Comparison of ENCODE assay signal across 17 cellular contexts in the genomic region with DNA sequence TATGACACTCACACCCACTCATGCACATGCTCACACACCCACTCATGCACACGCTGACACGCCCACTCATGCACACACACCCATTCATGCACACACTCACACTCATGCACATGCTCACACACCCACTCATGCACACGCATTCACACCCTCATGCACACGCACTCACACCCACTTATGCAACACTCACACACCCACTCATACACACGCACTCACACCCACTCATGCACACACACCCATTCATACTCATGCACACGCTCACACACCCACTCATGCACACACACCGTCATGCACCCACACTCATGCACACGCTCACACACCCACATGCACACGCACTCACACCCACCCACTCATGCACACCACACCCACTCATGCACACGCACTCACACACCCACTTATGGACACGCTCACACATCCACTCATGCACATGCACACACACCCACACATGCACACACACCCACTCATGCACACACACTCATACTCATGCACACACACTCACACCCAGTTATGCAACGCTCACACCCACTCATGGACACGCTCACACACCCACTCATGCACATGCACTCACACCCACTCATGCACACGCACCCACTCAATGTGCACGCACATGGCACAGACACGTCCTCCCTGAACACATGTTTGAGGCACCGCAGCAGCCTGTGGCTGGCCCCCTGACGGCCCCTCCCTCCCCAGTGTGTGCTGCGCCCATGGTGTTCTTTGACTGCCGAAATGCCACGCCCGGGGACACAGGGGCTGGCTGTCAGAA. TPM values are rescaled to one million over a fixed set of nuclear protein-coding genes. Genes with fewer than 3 reads are reported as not detected.
DNase-seq lines count a peak whose midpoint lies in the region; ATAC-seq and TF ChIP-seq lines count a peak whose summit lies in the region.
"Had no signal": no experiment of that assay in that cellular context is flagged by ENCODE, and none has a peak within 500 bp of the region (broad histone marks: within the 10 kb centered on the region; RNA-seq: fewer than 3 reads in every experiment).

No MANE protein-coding gene starts in this region.

- H3K56ac ChIP-seq in H9 (ENCODE audit: insufficient read length, low read depth, low read length): no peak overlapping the region

- peak overlapping the region; percentile 6 for H4K5ac ChIP-seq in H9 (ENCODE audit: insufficient read length, low read depth, low read length)

- H4K91ac ChIP-seq in H9 (ENCODE audit: insufficient read length, low read depth, low read length) (no peak overlapping the region), neuronal stem cell (ENCODE audit: low read depth, low read length, poor library complexity) (no peak overlapping the region)

- no peak overlapping the region for H4K8ac ChIP-seq in H9 (replicated peaks; ENCODE audit: insufficient read length, low read depth, low read length)
- no peak overlapping the region for H4K8ac ChIP-seq in neuronal stem cell (ENCODE audit: low read depth, low read length)

- no peak overlapping the region for H3K18ac ChIP-seq in H9 (ENCODE audit: insufficient read length, low read depth, low read length)
- H3K18ac ChIP-seq in neuronal stem cell (ENCODE audit: low read length): no peak overlapping the region

- H3K4me1 ChIP-seq in left ventricle myocardium inferior (no peaks in the 10 kb centered on the region), H9 (ENCODE audit: insufficient read depth, low read length) (no peaks in the 10 kb centered on the region), neuronal stem cell (ENCODE audit: control insufficient read depth in 2 of 2, insufficient read depth in 1 of 2, low read depth in 1 of 2, low read length in 2 of 2) (no peaks in the 10 kb centered on the region), SJCRH30 (no peaks in the 10 kb centered on the region)
- H3K4me1 ChIP-seq: BE2C had no signal

- H3K79me2 ChIP-seq in H9 (ENCODE audit: insufficient read depth, low read length): no peaks in the 10 kb centered on the region; the same call in 1 of the 2 replicates

- H3K23ac ChIP-seq in H9 (ENCODE audit: insufficient read length, low read depth, low read length) (no peak overlapping the region), neuronal stem cell (ENCODE audit: low read depth, low read length, poor library complexity) (no peak overlapping the region)

- peaks cover 44% of the 10 kb centered on the region for H3K27me3 ChIP-seq in left ventricle myocardium inferior (ENCODE audit: low read depth)
- H3K27me3 ChIP-seq in H9 (ENCODE audit: insufficient read depth, low read length): no peaks in the 10 kb centered on the region
- no peaks in the 10 kb centered on the region for H3K27me3 ChIP-seq in neuronal stem cell (ENCODE audit: control insufficient read depth in 3 of 3, insufficient read depth in 3 of 3, low read depth in 1 of 3, low read length in 3 of 3)
- H3K27me3 ChIP-seq in SJCRH30: no peaks in the 10 kb centered on the region
- H3K27me3 ChIP-seq: BE2C had no signal

- H2BK15ac ChIP-seq in H9 (ENCODE audit: low read depth, low read length) (no peak overlapping the region), neuronal stem cell (ENCODE audit: low read length) (no peak overlapping the region)

- no peak overlapping the region for H3K4me2 ChIP-seq in H9 (ENCODE audit: insufficient read depth, insufficient read length, low read length)
- no peak overlapping the region for H3K4me2 ChIP-seq in neuronal stem cell (ENCODE audit: insufficient read depth, low read length, poor library complexity, severe bottlenecking)

- no peak overlapping the region for H3T11ph ChIP-seq in H9 (ENCODE audit: low read length)

- TF ChIP-seq CTCF in left ventricle myocardium inferior (IDR thresholded peaks at IDR 0.05; ENCODE audit: borderline replicate concordance): no peak
- no peak for TF ChIP-seq CTCF in H9 (conservative IDR thresholded peaks at IDR 0.05)
- TF ChIP-seq CTCF in endothelial cell (IDR thresholded peaks at IDR 0.05; ENCODE audit: unreplicated experiment): no peak

- intact Hi-C loops in Right ventricle myocardium superior (cut with DNase I) (no loop called here), left ventricle myocardium inferior (cut with micrococcal nuclease) (no loop called here)

- H3K9ac ChIP-seq in H9 (ENCODE audit: extremely low read depth, insufficient read length, low read length) (no peak overlapping the region), neuronal stem cell (ENCODE audit: low read depth, low read length, poor library complexity) (peak overlapping the region; percentile 83)
- H3K9ac ChIP-seq: GM23248 had no signal

- H3K27ac ChIP-seq in left ventricle myocardium inferior (replicated peaks) (no peak overlapping the region), H9 (ENCODE audit: insufficient read length, low read depth, low read length) (no peak overlapping the region), neuronal stem cell (replicated peaks; ENCODE audit: low read length) (no peak overlapping the region), SJCRH30 (no peak overlapping the region)
- H3K27ac ChIP-seq: C4-2B, GM23248 had no signal

- no CpG with 5 or more reads among the region's 22 CpGs for WGBS in H9 (ENCODE audit: extremely low coverage, insufficient read length, low lambda C conversion rate)
- no CpG with 5 or more reads among the region's 22 CpGs for WGBS in neuronal stem cell (ENCODE audit: extremely low coverage in 2 of 2, insufficient read length in 2 of 2, insufficient replicate concordance in 1 of 2), 2 donors

- no peak for ATAC-seq in Right ventricle myocardium superior (ENCODE audit: poor library complexity)

- no peak overlapping the region for H3K27ac Mint-ChIP-seq in H9
- peak overlapping the region; percentile 44 for H3K27ac Mint-ChIP-seq in endothelial cell (ENCODE audit: unreplicated experiment)

- H3K36me3 ChIP-seq in left ventricle myocardium inferior (no peaks in the 10 kb centered on the region), neuronal stem cell (replicated peaks in 1 of 2; ENCODE audit: control insufficient read depth in 2 of 2, insufficient read depth in 2 of 2, low read length in 2 of 2) (no peaks in the 10 kb centered on the region), SJCRH30 (no peaks in the 10 kb centered on the region)
- H3K36me3 ChIP-seq: BE2C had no signal

- H4K20me1 ChIP-seq in H9 (ENCODE audit: control insufficient read depth, insufficient read depth, insufficient read length): no peaks in the 10 kb centered on the region

- no peak overlapping the region; the same call in 1 of the 2 replicates for H3K14ac ChIP-seq in H9 (ENCODE audit: insufficient read depth, low read length)
- no peak overlapping the region for H3K14ac ChIP-seq in neuronal stem cell (ENCODE audit: low read length)

- H3K9me3 ChIP-seq in left ventricle myocardium inferior (replicated peaks) (no peaks in the 10 kb centered on the region), H9 (ENCODE audit: control insufficient read depth, low read depth, low read length) (no peaks in the 10 kb centered on the region), neuronal stem cell (replicated peaks in 1 of 2; ENCODE audit: control insufficient read depth in 2 of 2, insufficient read depth in 1 of 2, low read depth in 1 of 2, low read length in 2 of 2) (peaks cover 6 to 24% of the 10 kb centered on the region in 2 donors), SJCRH30 (replicated peaks) (no peaks in the 10 kb centered on the region)
- H3K9me3 ChIP-seq: BE2C had no signal

- H3K4me3 ChIP-seq in left ventricle myocardium inferior (no peak overlapping the region), neuronal stem cell (ENCODE audit: low read length in 2 of 2) (peak overlapping the region in 1 of 2 donors; percentile 61), SJCRH30 (no peak overlapping the region)
- H3K4me3 ChIP-seq: GM23248 had no signal

- H2BK20ac ChIP-seq in H9 (ENCODE audit: low read depth, low read length, poor library complexity, severe bottlenecking): no peak overlapping the region

- H3K4ac ChIP-seq in H9 (ENCODE audit: low read depth, low read length) (no peak overlapping the region), neuronal stem cell (ENCODE audit: low read length) (no peak overlapping the region)

- peaks cover 0 to 9% (median 5%) of the 10 kb centered on the region in 3 experiments; a peak in 3 of 7 replicates for H3K36me3 Mint-ChIP-seq in H9 (ENCODE audit: insufficient read depth in 1 of 3, low read depth in 3 of 3)
- H3K36me3 Mint-ChIP-seq in endothelial cell (ENCODE audit: low read depth, unreplicated experiment): peaks cover 4% of the 10 kb centered on the region
- H3K36me3 Mint-ChIP-seq: CD4-positive, alpha-beta memory T cell; IgD-negative memory B cell had no signal

- H2BK120ac ChIP-seq in H9 (ENCODE audit: low read depth, low read length, poor library complexity, severe bottlenecking) (no peak overlapping the region), neuronal stem cell (ENCODE audit: low read depth, low read length) (no peak overlapping the region)

- H2AFZ ChIP-seq in H9 (ENCODE audit: low read length) (no peak overlapping the region), neuronal stem cell (ENCODE audit: low read length) (no peak overlapping the region)
- H2AFZ ChIP-seq: GM23248 had no signal

- H2BK12ac ChIP-seq in H9 (ENCODE audit: insufficient read length, low read depth, low read length) (no peak overlapping the region), neuronal stem cell (ENCODE audit: low read length) (no peak overlapping the region)

- H3K9me3 Mint-ChIP-seq in H9: peaks cover 22 to 35% of the 10 kb centered on the region in 2 experiments
- H3K9me3 Mint-ChIP-seq in endothelial cell (ENCODE audit: unreplicated experiment): peaks cover 6% of the 10 kb centered on the region
- H3K9me3 Mint-ChIP-seq: CD4-positive, alpha-beta memory T cell had no signal

- H3K79me1 ChIP-seq in H9 (ENCODE audit: insufficient read depth, low read depth, low read length, poor library complexity, severe bottlenecking) (no peaks in the 10 kb centered on the region), neuronal stem cell (ENCODE audit: low read depth, low read length) (no peaks in the 10 kb centered on the region)

- DNase-seq in Right ventricle myocardium superior (peak; percentile 13), left ventricle myocardium inferior (no peak), H9 (no peak), endothelial cell (ENCODE audit: low spot score) (no peak), neuronal stem cell (ENCODE audit: low spot score) (no peak), SJCRH30 (no peak), SW480 (ENCODE audit: low spot score) (no peak), Kasumi-1 (lab: John Stamatoyannopoulos, UW) (no peak)
- DNase-seq: BE2C; CD4-positive, alpha-beta memory T cell; DMS153; DMS79 treated with DMSO at 0.1 percent for 48 hours; EL; GM23248 had no signal

- no peaks in the 10 kb centered on the region for H3K23me2 ChIP-seq in H9 (ENCODE audit: insufficient read length, low read depth, low read length, poor library complexity, severe bottlenecking)

- H2AK5ac ChIP-seq in H9 (ENCODE audit: insufficient read length, low read length) (no peak overlapping the region), neuronal stem cell (ENCODE audit: low read depth, low read length) (no peak overlapping the region)

- no peak overlapping the region for H2BK5ac ChIP-seq in H9 (ENCODE audit: insufficient read length, low read length)
- H2BK5ac ChIP-seq in neuronal stem cell (ENCODE audit: low read length): no peak overlapping the region

- H3K27me3 Mint-ChIP-seq in H9 (ENCODE audit: low read depth) (no peaks in the 10 kb centered on the region; the same call in 1 of the 2 replicates), endothelial cell (ENCODE audit: unreplicated experiment) (peaks cover 7% of the 10 kb centered on the region)
- H3K27me3 Mint-ChIP-seq: IgD-negative memory B cell had no signal

- H3K4me3 Mint-ChIP-seq in H9 (peak overlapping the region in 1 of 2 experiments; percentile 7; a peak in 1 of 5 replicates), endothelial cell (ENCODE audit: unreplicated experiment) (peak overlapping the region; percentile 45)
- H3K4me3 Mint-ChIP-seq: CD4-positive, alpha-beta memory T cell; IgD-negative memory B cell had no signal

- H3K4me1 Mint-ChIP-seq in H9: no peaks in the 10 kb centered on the region
- H3K4me1 Mint-ChIP-seq in endothelial cell (ENCODE audit: unreplicated experiment): peaks cover 6% of the 10 kb centered on the region

RNA-seq across cellular contexts. Expression of a gene that starts 17.9 kb away (rescaled TPM):
- total RNA-seq in Right ventricle myocardium superior (not detected), left ventricle myocardium inferior (not detected), H9 (2021) (not detected in 2 replicates), endothelial cell (ENCODE audit: unreplicated experiment) (not detected)
- not detected for polyA plus RNA-seq in neuronal stem cell (2013, experiment 1 of 2)
- not detected for polyA plus RNA-seq in neuronal stem cell (2013, experiment 2 of 2)
- not detected in 2 replicates for total RNA-seq in SJCRH30 (2014; rRNA removed; shearing (Covaris generic))
- total RNA-seq: CD4-positive, alpha-beta memory T cell; GM23248 had no signal
- polyA plus RNA-seq: CD4-positive, alpha-beta memory T cell; GM23248; IgD-negative memory B cell had no signal

RNA-seq across cellular contexts. Expression of a gene that starts 47.2 kb away (rescaled TPM):
- total RNA-seq in Right ventricle myocardium superior: not detected
- total RNA-seq in left ventricle myocardium inferior: not detected
- 0.02 TPM in 1 of 2 replicates, not detected in the other for total RNA-seq in H9 (2021)
- total RNA-seq in endothelial cell (ENCODE audit: unreplicated experiment): not detected
- polyA plus RNA-seq in neuronal stem cell (2013, experiment 1 of 2): 0.01 TPM
- under 0.01 TPM for polyA plus RNA-seq in neuronal stem cell (2013, experiment 2 of 2)
- total RNA-seq in SJCRH30 (2014; rRNA removed; shearing (Covaris generic)): not detected in 2 replicates
- total RNA-seq: CD4-positive, alpha-beta memory T cell; GM23248 had no signal
- polyA plus RNA-seq: AG04450; CD4-positive, alpha-beta memory T cell; GM23248; IgD-negative memory B cell had no signal
